9 cellular contexts compared by ENCODE assay signal in the genomic region with DNA sequence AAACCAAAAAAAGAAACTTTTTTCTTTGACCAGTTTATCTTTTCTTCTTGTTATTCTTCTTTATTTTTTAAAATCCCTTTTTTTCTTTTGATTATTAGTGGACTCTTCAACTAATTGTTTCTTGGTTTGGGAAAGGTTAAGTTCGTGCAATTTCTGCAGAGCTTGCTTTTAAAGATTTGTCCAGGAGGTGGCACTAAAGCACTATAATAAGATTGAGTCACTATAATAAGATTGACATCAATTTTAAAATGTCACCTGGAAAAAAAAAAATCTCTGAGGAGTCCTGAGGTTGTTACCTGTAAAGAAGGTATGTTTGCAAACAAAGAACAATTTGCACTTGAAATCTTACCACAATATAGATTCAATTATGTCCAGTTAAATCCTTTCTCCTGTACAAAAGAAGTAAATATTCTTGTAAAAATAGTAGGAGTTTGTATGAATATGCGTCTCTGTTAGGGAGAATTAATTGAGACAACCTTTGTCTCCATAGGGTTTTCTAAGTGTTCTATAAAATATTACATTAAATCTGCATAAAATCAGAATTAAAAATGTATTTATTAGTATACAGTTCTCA.
DNase-seq lines count a peak whose midpoint lies in the region; ATAC-seq and TF ChIP-seq lines count a peak whose summit lies in the region.
"Had no signal": no experiment of that assay in that cellular context is flagged by ENCODE, and none has a peak within 500 bp of the region (broad histone marks: within the 10 kb centered on the region; RNA-seq: fewer than 3 reads in every experiment).

No MANE protein-coding gene starts in this region.

- ATAC-seq in GM21360 (IDR thresholded peaks at IDR 0.05; ENCODE audit: unreplicated experiment): peak; percentile 42

- H3K4me3 ChIP-seq in WI38 (ENCODE audit: low read depth, low read length) (no peak overlapping the region), MG63 (no peak overlapping the region)
- H3K4me3 ChIP-seq: BLaER1 treated with 17β-estradiol and CSF1 and Interleukin-3, amounts not matched to agents 10 nM and 100 nM had no signal

- no peaks in the 10 kb centered on the region for H3K27me3 ChIP-seq in MG63
- H3K27me3 ChIP-seq: BLaER1 treated with 17β-estradiol and CSF1 and Interleukin-3, amounts not matched to agents 10 nM and 100 nM had no signal

- no peaks in the 10 kb centered on the region for H3K36me3 ChIP-seq in MG63
- H3K36me3 ChIP-seq: BLaER1 treated with 17β-estradiol and CSF1 and Interleukin-3, amounts not matched to agents 10 nM and 100 nM had no signal

- DNase-seq in NCI-H1092 (lab: John Stamatoyannopoulos, UW): peak; percentile 6
- DNase-seq in NCI-H1092 treated with DMSO at 0.1 percent for 48 hours (lab: John Stamatoyannopoulos, UW): no peak
- DNase-seq in MV-4-11 (lab: John Stamatoyannopoulos, UW): peak; percentile 19
- DNase-seq in glomerular visceral epithelial cell (ENCODE audit: extremely low spot score): peak; percentile 60
- peak; percentile 1 for DNase-seq in stimulated activated CD4-positive, alpha-beta T cell treated with anti-CD3 and anti-CD28 coated beads, Interleukin-2, amount 100 ng/mL, for 4 hours (ENCODE audit: low read depth)
- no peak for DNase-seq in MG63

- TF ChIP-seq CTCF in WI38 (IDR thresholded peaks at IDR 0.05; ENCODE audit: low read depth, low read length): peak; percentile 41; the same call in 1 of the 2 replicates

- no peaks in the 10 kb centered on the region; the same call in 1 of the 2 replicates for H3K9me3 ChIP-seq in MG63
- H3K9me3 ChIP-seq: BLaER1 treated with 17β-estradiol and CSF1 and Interleukin-3, amounts not matched to agents 10 nM and 100 nM had no signal

Comparison
In these comparisons a context has a peak if more than half of its experiments do, and no peak if none do; other contexts are left out.
1. DNase-seq: peak in NCI-H1092 (single experiment), MV-4-11 (single experiment), glomerular visceral epithelial cell (single experiment) and stimulated activated CD4-positive, alpha-beta T cell treated with anti-CD3 and anti-CD28 coated beads, Interleukin-2, amount 100 ng/mL, for 4 hours (single experiment); none in NCI-H1092 treated with DMSO at 0.1 percent for 48 hours (single experiment) and MG63 (single experiment).